8 cellular contexts compared by ENCODE assay signal in genomic region chr22:35257321-35258143, GRCh38. TPM values are rescaled to one million over a fixed set of nuclear protein-coding genes. Genes with fewer than 3 reads are reported as not detected.
A peak's percentile ranks its signal among the peaks of the same experiment; 100 is the strongest.
DNase-seq lines count a peak whose midpoint lies in the region; ATAC-seq and TF ChIP-seq lines count a peak whose summit lies in the region.

A gene with protein sequence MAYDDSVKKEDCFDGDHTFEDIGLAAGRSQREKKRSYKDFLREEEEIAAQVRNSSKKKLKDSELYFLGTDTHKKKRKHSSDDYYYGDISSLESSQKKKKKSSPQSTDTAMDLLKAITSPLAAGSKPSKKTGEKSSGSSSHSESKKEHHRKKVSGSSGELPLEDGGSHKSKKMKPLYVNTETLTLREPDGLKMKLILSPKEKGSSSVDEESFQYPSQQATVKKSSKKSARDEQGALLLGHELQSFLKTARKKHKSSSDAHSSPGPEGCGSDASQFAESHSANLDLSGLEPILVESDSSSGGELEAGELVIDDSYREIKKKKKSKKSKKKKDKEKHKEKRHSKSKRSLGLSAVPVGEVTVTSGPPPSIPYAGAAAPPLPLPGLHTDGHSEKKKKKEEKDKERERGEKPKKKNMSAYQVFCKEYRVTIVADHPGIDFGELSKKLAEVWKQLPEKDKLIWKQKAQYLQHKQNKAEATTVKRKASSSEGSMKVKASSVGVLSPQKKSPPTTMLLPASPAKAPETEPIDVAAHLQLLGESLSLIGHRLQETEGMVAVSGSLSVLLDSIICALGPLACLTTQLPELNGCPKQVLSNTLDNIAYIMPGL (plus strand): TSS chr22:35257493. CDS start chr22:35262391, 4,898 bp downstream.

- DNase-seq in Ammon's horn (ENCODE audit: low spot score) (peak; percentile 89), NCI-H510A (lab: John Stamatoyannopoulos, UW) (peak; percentile 77), choroid plexus epithelial cell (ENCODE audit: low read depth) (peak; percentile 93), kidney epithelial cell (ENCODE audit: low read depth) (peak; percentile 16)
- DNase-seq in activated CD4-positive, alpha-beta T cell treated with anti-CD3 and anti-CD28 coated beads for 36 hours = peak; percentile 93
- peak; percentile 91 for DNase-seq in stimulated activated CD4-positive, alpha-beta T cell treated with anti-CD3 and anti-CD28 coated beads, Interleukin-15, amount 100 ng/mL, for 24 hours

- H3K4me3 Mint-ChIP-seq in activated CD4-positive, alpha-beta T cell treated with anti-CD3 and anti-CD28 coated beads for 36 hours = peak within 1 kb of the TSS; percentile 91

- no peaks in the 10 kb centered on the region for H3K27me3 Mint-ChIP-seq in activated CD4-positive, alpha-beta T cell treated with anti-CD3 and anti-CD28 coated beads for 36 hours

- POLR2A ChIA-PET in activated CD4-positive, alpha-beta T cell treated with anti-CD3 and anti-CD28 coated beads for 36 hours (lab: Charles Lee) = interaction anchor here (0.6 to 1.8 kb wide), 8 partner anchors 10 to 826 kb away, joined by 3 to 8 read pairs (median 5); partner anchors contain the start of gene TOM1

- H3K4me1 Mint-ChIP-seq in activated CD4-positive, alpha-beta T cell treated with anti-CD3 and anti-CD28 coated beads for 36 hours = peaks cover 26% of the 10 kb centered on the region

- peak within 1 kb of the TSS; percentile 80 for H3K4me3 ChIP-seq in choroid plexus epithelial cell (ENCODE audit: low read depth, low read length)
- peak within 1 kb of the TSS; percentile 77 for H3K4me3 ChIP-seq in kidney epithelial cell (ENCODE audit: low read depth, low read length)

- peak; percentile 85 for ATAC-seq in GM19025 (IDR thresholded peaks at IDR 0.05; ENCODE audit: low read depth, unreplicated experiment)
- peak; percentile 88 for ATAC-seq in HG03280 (IDR thresholded peaks at IDR 0.05; ENCODE audit: unreplicated experiment)
- peak; percentile 92 for ATAC-seq in activated CD4-positive, alpha-beta T cell treated with anti-CD3 and anti-CD28 coated beads for 36 hours

- H3K27me3 ChIP-seq in kidney epithelial cell (ENCODE audit: control insufficient read depth, insufficient read depth, low read length) = no peaks in the 10 kb centered on the region

- intact Hi-C loops in activated CD4-positive, alpha-beta T cell treated with anti-CD3 and anti-CD28 coated beads for 36 hours (cut with DNase I, micrococcal nuclease) = loop anchor here (1.0 to 10.0 kb wide), 4 partner anchors 42 to 143 kb away; partner anchors contain the start of genes TOM1 (in 2 of the 2) and MCM5 (in 1 of the 2)

- TF ChIP-seq CTCF in choroid plexus epithelial cell (conservative IDR thresholded peaks at IDR 0.05; ENCODE audit: low read depth, low read length) = no peak
- TF ChIP-seq CTCF in kidney epithelial cell (IDR thresholded peaks at IDR 0.05; ENCODE audit: insufficient read depth, low read length, poor library complexity, severe bottlenecking) = peak; percentile 6

- H3K27ac Mint-ChIP-seq in activated CD4-positive, alpha-beta T cell treated with anti-CD3 and anti-CD28 coated beads for 36 hours = peak within 1 kb of the TSS; percentile 90

- CTCF ChIA-PET in activated CD4-positive, alpha-beta T cell treated with anti-CD3 and anti-CD28 coated beads for 36 hours (lab: Charles Lee) = interaction anchor here (1.1 kb wide), 3 partner anchors 12 to 123 kb away, joined by 3 to 4 read pairs (median 4); partner anchors contain the start of gene HMOX1

- H3K36me3 Mint-ChIP-seq in activated CD4-positive, alpha-beta T cell treated with anti-CD3 and anti-CD28 coated beads for 36 hours (ENCODE audit: low read depth) = peaks cover 27% of the 10 kb centered on the region

- H3K36me3 ChIP-seq in kidney epithelial cell (ENCODE audit: control insufficient read depth, insufficient read depth, low read length) = no peaks in the 10 kb centered on the region

- H3K9me3 Mint-ChIP-seq in activated CD4-positive, alpha-beta T cell treated with anti-CD3 and anti-CD28 coated beads for 36 hours (ENCODE audit: low read depth) = no peaks in the 10 kb centered on the region

RNA-seq across cellular contexts. Expression of the gene that starts here (rescaled TPM):
- 10 to 100 TPM; 36.8 to 37.6 TPM for total RNA-seq in activated CD4-positive, alpha-beta T cell treated with anti-CD3 and anti-CD28 coated beads for 36 hours
- 23.4 and 27.7 TPM in 2 replicates for total RNA-seq in kidney epithelial cell

Comparison
In these comparisons a context has a peak if more than half of its experiments do, and no peak if none do; other contexts are left out.
1. Peak in every context shown above with its lines: DNase-seq, ATAC-seq and H3K4me3 ChIP-seq.
2. DNase-seq: peak in every context shown above with its lines; median percentile 93 in activated CD4-positive, alpha-beta T cell treated with anti-CD3 and anti-CD28 coated beads for 36 hours; 93 in choroid plexus epithelial cell; 91 in stimulated activated CD4-positive, alpha-beta T cell treated with anti-CD3 and anti-CD28 coated beads, Interleukin-15, amount 100 ng/mL, for 24 hours; 89 in Ammon's horn; 77 in NCI-H510A; 16 in kidney epithelial cell.